Comparison of ENCODE assay signal across 8 cellular contexts in genomic region chr15:51737538-51738305, GRCh38. TPM values are rescaled to one million over a fixed set of nuclear protein-coding genes. Genes with fewer than 3 reads are reported as not detected.
DNase-seq lines count a peak whose midpoint lies in the region; ATAC-seq and TF ChIP-seq lines count a peak whose summit lies in the region.

LYSMD2 (minus strand) TSS chr15:51737655; CDS start chr15:51737622, 33 bp downstream.

- intact Hi-C loops in thyroid gland (cut with DNase I): no loop called here

- H3K4me1 ChIP-seq in neutrophil (ENCODE audit: control insufficient read depth in 1 of 2, insufficient read depth in 1 of 2, low read depth in 1 of 2, low read length in 1 of 2): peaks cover 30 to 36% of the 10 kb centered on the region in 2 experiments
- peaks cover 7 to 9% of the 10 kb centered on the region in 2 donors for H3K4me1 ChIP-seq in thyroid gland

- peak within 1 kb of the TSS; percentile 54 for H3K4me3 ChIP-seq in AG09309 (ENCODE audit: control insufficient read depth, low read depth, low read length)
- H3K4me3 ChIP-seq in neutrophil (ENCODE audit: low read depth in 1 of 2, low read length in 1 of 2): peak within 1 kb of the TSS; percentile 72 to 88
- H3K4me3 ChIP-seq in thyroid gland (replicated peaks in 1 of 3): peak within 1 kb of the TSS; percentile 34 to 47 (median 41)

- DNase-seq in AG09309 (ENCODE audit: low read depth) (no peak), RPMI8226 (peak; percentile 70), germinal center (ENCODE audit: low spot score) (peak; percentile 68), thyroid gland (peak; percentile 75 to 81)
- peak; percentile 23 to 58 (median 40) for DNase-seq in activated naive CD4-positive, alpha-beta T cell (lab: John Stamatoyannopoulos, UW)

- peak; percentile 44 for ATAC-seq in GM18907 (IDR thresholded peaks at IDR 0.05; ENCODE audit: unreplicated experiment)
- peak; percentile 35 for ATAC-seq in HG03342 (IDR thresholded peaks at IDR 0.05; ENCODE audit: unreplicated experiment)

- H3K36me3 ChIP-seq in neutrophil (no peaks in the 10 kb centered on the region), thyroid gland (no peaks in the 10 kb centered on the region)

- peak in 1 of 2 donors; percentile 58 for TF ChIP-seq POLR2A in thyroid gland (IDR thresholded peaks at IDR 0.05)

- no peak for TF ChIP-seq CTCF in AG09309 (IDR thresholded peaks at IDR 0.05; ENCODE audit: control insufficient read depth, insufficient read depth, low read depth, low read length, missing control alignments)
- TF ChIP-seq CTCF in neutrophil (IDR thresholded peaks at IDR 0.05): no peak
- no peak for TF ChIP-seq CTCF in thyroid gland (IDR thresholded peaks at IDR 0.05)

- H3K9me3 ChIP-seq in neutrophil: no peaks in the 10 kb centered on the region
- no peaks in the 10 kb centered on the region for H3K9me3 ChIP-seq in thyroid gland

- H3K27ac ChIP-seq in neutrophil (peak within 1 kb of the TSS; percentile 86), thyroid gland (peak within 1 kb of the TSS; percentile 30 to 82 (median 64))

- WGBS in thyroid gland, 2 donors: 3 to 6% methylated on average over 4 to 10 of the region's 63 CpGs

- H3K27me3 ChIP-seq in neutrophil (no peaks in the 10 kb centered on the region), thyroid gland (no peaks in the 10 kb centered on the region)

RNA-seq across cellular contexts. Expression of gene LYSMD2, which starts in this region (rescaled TPM):
- 10 to 100 TPM in 3 of 4 donors, 1 to 10 TPM in 1; 8.9 to 18.0 (median 13.8) TPM for total RNA-seq in thyroid gland
